In the genomic region with DNA sequence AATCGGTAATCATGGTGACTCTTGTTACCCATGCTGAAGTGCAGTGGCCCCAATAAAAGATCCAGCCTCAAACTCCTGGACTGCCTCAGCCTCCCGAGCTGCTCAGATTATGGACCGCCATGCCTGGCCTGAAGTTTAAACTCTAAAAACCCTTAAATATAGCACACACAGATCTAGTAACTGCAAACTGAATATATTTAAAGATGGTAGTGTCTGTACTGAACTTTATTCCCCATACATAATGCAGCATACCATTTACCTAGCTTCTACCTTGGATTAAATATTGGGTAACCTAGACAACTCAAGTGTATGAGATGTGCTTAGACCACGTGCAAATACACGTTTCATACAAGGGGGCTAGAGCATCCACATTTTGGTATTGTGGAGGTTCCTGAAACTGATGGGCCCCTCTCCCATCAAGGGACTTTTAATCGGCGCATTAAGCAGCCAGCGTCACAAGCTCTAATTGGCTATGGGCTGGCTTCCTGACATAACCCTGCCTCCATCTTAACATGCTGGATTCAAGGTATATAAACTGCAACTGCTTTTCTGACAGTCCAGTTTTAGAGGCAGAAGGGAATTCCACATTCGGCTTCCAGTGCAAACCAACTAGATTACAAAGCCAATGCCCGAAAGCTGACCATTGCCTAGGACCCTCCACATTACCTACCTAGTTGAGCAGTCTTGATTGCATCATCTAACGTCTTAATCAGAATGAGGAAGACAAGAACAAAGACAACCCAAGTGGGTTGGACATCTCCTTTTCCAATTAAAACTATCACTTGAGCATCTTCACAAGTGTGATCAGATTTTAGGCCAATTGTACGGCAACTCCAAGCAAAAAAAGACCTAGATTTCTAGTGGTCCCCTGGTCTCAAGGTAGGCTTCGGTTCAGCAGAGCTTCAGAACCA, we compare ENCODE assay signal across 1 cellular context.
TF ChIP-seq lines count a peak whose summit lies in the region.

No MANE protein-coding gene starts in this region.

TF ChIP-seq in K562, 482 proteins besides CTCF, POLR2A, EP300 and RAD21 (continued from another document and continues in another):
- no peak for TF ChIP-seq ZNF134 (CRISPR knock-in tag; conservative IDR thresholded peaks at IDR 0.05)
- no peak for TF ChIP-seq NR0B1 (IDR thresholded peaks at IDR 0.05; ENCODE audit: partially characterized antibody)
- no peak for TF ChIP-seq ZNF668 (CRISPR knock-in tag; IDR thresholded peaks at IDR 0.05)
- no peak; the same call in 1 of the 2 replicates for TF ChIP-seq ZBTB17 (CRISPR knock-in tag; IDR thresholded peaks at IDR 0.05)
- TF ChIP-seq MTA2 (IDR thresholded peaks at IDR 0.05; ENCODE audit: low read depth): no peak
- no peak for TF ChIP-seq PTBP1 (IDR thresholded peaks at IDR 0.05; ENCODE audit: low read depth, low read length)
- no peak for TF ChIP-seq ZNF79 (CRISPR knock-in tag; IDR thresholded peaks at IDR 0.05; ENCODE audit: low read depth)
- TF ChIP-seq TBL1XR1 (IDR thresholded peaks at IDR 0.05; ENCODE audit: low read length in 2 of 2): peak in 1 of 2 experiments; percentile 42; a peak in 1 of 4 replicates
- no peak for TF ChIP-seq MCM7 (IDR thresholded peaks at IDR 0.05)
- no peak for TF ChIP-seq SAFB (IDR thresholded peaks at IDR 0.05; ENCODE audit: borderline replicate concordance, low read depth, low read length)
- TF ChIP-seq MGA (IDR thresholded peaks at IDR 0.05): no peak
- TF ChIP-seq KLF1 (tag; IDR thresholded peaks at IDR 0.05): no peak
- TF ChIP-seq ARID4B (CRISPR knock-in tag; IDR thresholded peaks at IDR 0.05): no peak
- TF ChIP-seq, protein P1, sequence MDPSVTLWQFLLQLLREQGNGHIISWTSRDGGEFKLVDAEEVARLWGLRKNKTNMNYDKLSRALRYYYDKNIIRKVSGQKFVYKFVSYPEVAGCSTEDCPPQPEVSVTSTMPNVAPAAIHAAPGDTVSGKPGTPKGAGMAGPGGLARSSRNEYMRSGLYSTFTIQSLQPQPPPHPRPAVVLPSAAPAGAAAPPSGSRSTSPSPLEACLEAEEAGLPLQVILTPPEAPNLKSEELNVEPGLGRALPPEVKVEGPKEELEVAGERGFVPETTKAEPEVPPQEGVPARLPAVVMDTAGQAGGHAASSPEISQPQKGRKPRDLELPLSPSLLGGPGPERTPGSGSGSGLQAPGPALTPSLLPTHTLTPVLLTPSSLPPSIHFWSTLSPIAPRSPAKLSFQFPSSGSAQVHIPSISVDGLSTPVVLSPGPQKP (CRISPR knock-in tag; IDR thresholded peaks at IDR 0.05): no peak
- TF ChIP-seq RREB1 (CRISPR knock-in tag; IDR thresholded peaks at IDR 0.05): no peak
- TF ChIP-seq USF1 (CRISPR knock-in tag; IDR thresholded peaks at IDR 0.05): no peak
- no peak for TF ChIP-seq HNRNPH1 (optimal IDR thresholded peaks at IDR 0.05; ENCODE audit: low read depth, low read length)
- TF ChIP-seq SMARCA5 (IDR thresholded peaks at IDR 0.05): no peak
- TF ChIP-seq TFAM (CRISPR knock-in tag; conservative IDR thresholded peaks at IDR 0.05): no peak
